In genomic region chr18:74550886-74551285, GRCh38 we compare ENCODE assay signal across 26 cellular contexts. TPM values are rescaled to one million over a fixed set of nuclear protein-coding genes. Genes with fewer than 3 reads are reported as not detected.
"Had no signal": no experiment of that assay in that cellular context is flagged by ENCODE, and none has a peak within 500 bp of the region (broad histone marks: within the 10 kb centered on the region; RNA-seq: fewer than 3 reads in every experiment).

No MANE protein-coding gene starts in this region.

- DNase-seq: KBM-7, NCI-H1092, NCI-H1105 treated with DMSO at 0.1 percent for 48 hours, NCI-H1417 treated with DMSO at 0.1 percent for 48 hours, NCI-H146, NCI-H1694 treated with DMSO at 0.1 percent for 48 hours, NCI-H1930, NCI-H2081, NCI-H2107, NCI-H226, NCI-H446, NCI-H510A, NCI-H524 treated with DMSO at 0.1 percent for 48 hours, NCI-H69, NCI-H774, OCI-M1, PC-9, Peyer's patch, SHP77 treated with DMSO at 0.1 percent for 48 hours, SJCRH30 had no signal

- H3K4me3 ChIP-seq: PC-9, Peyer's patch, SJCRH30 had no signal

- H3K27ac ChIP-seq: HL-60, PC-9, Peyer's patch, SJCRH30 had no signal

- ATAC-seq: Right ventricle myocardium inferior, SK-N-SH treated with all-trans-retinoic acid at 6 μM for 48 hours had no signal

RNA-seq across cellular contexts. Expression of gene CNDP1, which starts 16.6 kb away (rescaled TPM):
- total RNA-seq: LHCN-M2, MCF 10A, PC-9, Right ventricle myocardium inferior, RPMI7951, SJCRH30 had no signal
